Comparison of ENCODE assay signal across 15 cellular contexts in genomic region chr4:124152130-124152529, GRCh38.
"Had no signal": no experiment of that assay in that cellular context is flagged by ENCODE, and none has a peak within 500 bp of the region (broad histone marks: within the 10 kb centered on the region; RNA-seq: fewer than 3 reads in every experiment).

No MANE protein-coding gene starts in this region.

- H3K36me3 ChIP-seq: neural progenitor cell, tibial artery had no signal

- H3K4me1 ChIP-seq: neural progenitor cell had no signal

- H3K27ac Mint-ChIP-seq: activated naive CD4-positive, alpha-beta T cell treated with anti-CD3 and anti-CD28 coated beads, Interleukin-2, amount 10 ng/mL, durations not matched to agents 7 days and 5 days; activated T-helper 2 cell treated with anti-CD3 and anti-CD28 coated beads, Interferon-gamma antibody, Interleukin-2, Interleukin-4, amounts not matched to agents 10 μg/mL and 5 μg/mL and 100 μg/mL, durations not matched to agents 14 hours and 24 hours and 36 hours; endodermal cell; neural progenitor cell; stimulated activated effector memory CD8-positive, alpha-beta T cell treated with anti-CD3 and anti-CD28 coated beads, Interleukin-12 subunit alpha, Interleukin-12 subunit beta, amount 100 ng/mL, for 72 hours; T-helper 1 cell treated with Interleukin-12 subunit alpha and Interleukin-12 subunit beta and Interleukin-4 antibody, amounts not matched to agents 30 μg/mL and 1 μg/mL, for 36 hours had no signal

- H3K4me1 Mint-ChIP-seq: activated naive CD4-positive, alpha-beta T cell treated with anti-CD3 and anti-CD28 coated beads, Interleukin-2, amount 10 ng/mL, durations not matched to agents 7 days and 5 days; neural progenitor cell; stimulated activated effector memory CD8-positive, alpha-beta T cell treated with anti-CD3 and anti-CD28 coated beads, Interleukin-12 subunit alpha, Interleukin-12 subunit beta, amount 100 ng/mL, for 72 hours had no signal

- H3K9ac ChIP-seq: neural progenitor cell had no signal

- H3K9me3 Mint-ChIP-seq: activated T-helper 2 cell treated with anti-CD3 and anti-CD28 coated beads, Interferon-gamma antibody, Interleukin-2, Interleukin-4, amounts not matched to agents 10 μg/mL and 5 μg/mL and 100 μg/mL, durations not matched to agents 14 hours and 24 hours and 36 hours; T-helper 1 cell treated with Interleukin-12 subunit alpha and Interleukin-12 subunit beta and Interleukin-4 antibody, amounts not matched to agents 30 μg/mL and 1 μg/mL, for 36 hours had no signal

- H3K36me3 Mint-ChIP-seq: activated naive CD4-positive, alpha-beta T cell treated with anti-CD3 and anti-CD28 coated beads, Interleukin-2, amount 10 ng/mL, durations not matched to agents 7 days and 5 days; neural progenitor cell; stimulated activated effector memory CD8-positive, alpha-beta T cell treated with anti-CD3 and anti-CD28 coated beads, Interleukin-12 subunit alpha, Interleukin-12 subunit beta, amount 100 ng/mL, for 72 hours had no signal

- DNase-seq: activated CD4-positive, alpha-beta T cell treated with anti-CD3 and anti-CD28 coated beads, Interleukin-2, amount 50 U/mL, for 1 hour; activated naive CD4-positive, alpha-beta T cell treated with anti-CD3 and anti-CD28 coated beads, Interleukin-2, amount 10 ng/mL, durations not matched to agents 7 days and 5 days; endodermal cell; foreskin fibroblast; head of caudate nucleus; left colon; midbrain; tibial artery had no signal

- H3K27me3 ChIP-seq: neural progenitor cell, tibial artery had no signal

- FAIRE-seq: TTC549 had no signal

- H3K4me3 ChIP-seq: lung, neural progenitor cell, smooth muscle cell, tibial artery had no signal

- ATAC-seq: left colon; stimulated activated effector memory CD8-positive, alpha-beta T cell treated with anti-CD3 and anti-CD28 coated beads, Interleukin-12 subunit alpha, Interleukin-12 subunit beta, amount 100 ng/mL, for 72 hours had no signal

- H3K27me3 Mint-ChIP-seq: activated naive CD4-positive, alpha-beta T cell treated with anti-CD3 and anti-CD28 coated beads, Interleukin-2, amount 10 ng/mL, durations not matched to agents 7 days and 5 days had no signal

- H3K27ac ChIP-seq: neural progenitor cell, tibial artery had no signal

- H3K4me3 Mint-ChIP-seq: activated naive CD4-positive, alpha-beta T cell treated with anti-CD3 and anti-CD28 coated beads, Interleukin-2, amount 10 ng/mL, durations not matched to agents 7 days and 5 days; endodermal cell; neural progenitor cell; stimulated activated effector memory CD8-positive, alpha-beta T cell treated with anti-CD3 and anti-CD28 coated beads, Interleukin-12 subunit alpha, Interleukin-12 subunit beta, amount 100 ng/mL, for 72 hours; T-helper 1 cell treated with Interleukin-12 subunit alpha and Interleukin-12 subunit beta and Interleukin-4 antibody, amounts not matched to agents 30 μg/mL and 1 μg/mL, for 36 hours had no signal

- H3K4me2 ChIP-seq: neural progenitor cell, smooth muscle cell had no signal

- H3K9me3 ChIP-seq: tibial artery had no signal

- H2AFZ ChIP-seq: neural progenitor cell had no signal
